In genomic region chr2:43180901-43181300, GRCh38 we compare ENCODE assay signal across 13 cellular contexts. TPM values are rescaled to one million over a fixed set of nuclear protein-coding genes. Genes with fewer than 3 reads are reported as not detected.
DNase-seq lines count a peak whose midpoint lies in the region; ATAC-seq and TF ChIP-seq lines count a peak whose summit lies in the region.
"Had no signal": no experiment of that assay in that cellular context is flagged by ENCODE, and none has a peak within 500 bp of the region (broad histone marks: within the 10 kb centered on the region; RNA-seq: fewer than 3 reads in every experiment).

No MANE protein-coding gene starts in this region.

- no peak for ATAC-seq in activated CD8-positive, alpha-beta memory T cell treated with anti-CD3 and anti-CD28 coated beads, Interleukin-2, amount 10 ng/mL, durations not matched to agents 7 days and 5 days
- peak; percentile 35; the same call in 2 of the 3 replicates for ATAC-seq in RWPE2 (ENCODE audit: low read depth)
- ATAC-seq: upper lobe of right lung had no signal

- H3K27me3 ChIP-seq in RWPE2 (ENCODE audit: insufficient read depth, poor library complexity, severe bottlenecking), result no peaks in the 10 kb centered on the region
- H3K27me3 ChIP-seq in esophagus squamous epithelium, result no peaks in the 10 kb centered on the region
- no peaks in the 10 kb centered on the region for H3K27me3 ChIP-seq in adrenal gland
- H3K27me3 ChIP-seq: upper lobe of right lung had no signal

- no peak overlapping the region for H3K4me3 Mint-ChIP-seq in activated CD8-positive, alpha-beta memory T cell treated with anti-CD3 and anti-CD28 coated beads, Interleukin-2, amount 10 ng/mL, durations not matched to agents 7 days and 5 days
- no peak overlapping the region for H3K4me3 Mint-ChIP-seq in progenitor cell of endocrine pancreas (ENCODE audit: low read depth)

- no peaks in the 10 kb centered on the region for H3K9me3 Mint-ChIP-seq in activated CD8-positive, alpha-beta memory T cell treated with anti-CD3 and anti-CD28 coated beads, Interleukin-2, amount 10 ng/mL, durations not matched to agents 7 days and 5 days (ENCODE audit: low read depth)
- no peaks in the 10 kb centered on the region for H3K9me3 Mint-ChIP-seq in progenitor cell of endocrine pancreas (ENCODE audit: low read depth)

- DNase-seq in activated CD8-positive, alpha-beta memory T cell treated with anti-CD3 and anti-CD28 coated beads, Interleukin-2, amount 10 ng/mL, durations not matched to agents 7 days and 5 days, result no peak
- DNase-seq in activated CD8-positive, alpha-beta memory T cell treated with anti-CD3 and anti-CD28 coated beads for 24 hours, result no peak
- DNase-seq in RWPE2 (ENCODE audit: low spot score) (no peak), esophagus squamous epithelium (lab: John Stamatoyannopoulos, UW) (no peak), progenitor cell of endocrine pancreas (ENCODE audit: low spot score, unreplicated experiment) (no peak), mesenteric fat pad (ENCODE audit: low spot score) (no peak), adrenal gland (no peak), NCI-H128 (lab: John Stamatoyannopoulos, UW; ENCODE audit: unreplicated experiment) (no peak)
- DNase-seq: activated CD4-positive, CD25-positive, alpha-beta regulatory T cell; activated CD8-positive, alpha-beta memory T cell treated with anti-CD3 and anti-CD28 coated beads, Interleukin-2, amount 50 U/mL, for 48 hours; foreskin melanocyte; mammary epithelial cell; upper lobe of right lung had no signal

- peaks cover 1% of the 10 kb centered on the region for H3K36me3 Mint-ChIP-seq in activated CD8-positive, alpha-beta memory T cell treated with anti-CD3 and anti-CD28 coated beads, Interleukin-2, amount 10 ng/mL, durations not matched to agents 7 days and 5 days
- H3K36me3 Mint-ChIP-seq in progenitor cell of endocrine pancreas (ENCODE audit: insufficient read depth), result no peaks in the 10 kb centered on the region

- CTCF ChIA-PET in activated CD8-positive, alpha-beta memory T cell treated with anti-CD3 and anti-CD28 coated beads, Interleukin-2, amount 10 ng/mL, durations not matched to agents 7 days and 5 days (lab: Charles Lee), result interaction anchor here (1.1 to 17.1 kb wide), 5 partner anchors 11 to 42 kb away, joined by 3 to 255 read pairs (median 9); partner anchors contain the start of gene ZFP36L2

- peaks cover 50% of the 10 kb centered on the region for H3K4me1 Mint-ChIP-seq in activated CD8-positive, alpha-beta memory T cell treated with anti-CD3 and anti-CD28 coated beads, Interleukin-2, amount 10 ng/mL, durations not matched to agents 7 days and 5 days
- peaks cover 49% of the 10 kb centered on the region for H3K4me1 Mint-ChIP-seq in progenitor cell of endocrine pancreas (ENCODE audit: low read depth)

- 70 to 73% methylated on average over 8 of the region's 8 CpGs for whole genome bisulfite sequencing in esophagus squamous epithelium, 2 donors
- 96 to 97% (median 97%) methylated on average over 7 to 8 of the region's 8 CpGs for WGBS in adrenal gland, 4 donors

- H3K4me1 ChIP-seq in RWPE2 (ENCODE audit: insufficient read depth, poor library complexity, severe bottlenecking) (peaks cover 34% of the 10 kb centered on the region), esophagus squamous epithelium (peaks cover 22 to 84% (median 24%) of the 10 kb centered on the region in 3 donors), adrenal gland (replicated peaks in 1 of 2) (peaks cover 19 to 21% of the 10 kb centered on the region in 2 donors)

- no peaks in the 10 kb centered on the region for H3K9me3 ChIP-seq in RWPE2 (ENCODE audit: severe bottlenecking)
- H3K9me3 ChIP-seq in esophagus squamous epithelium, result peaks cover 0 to 2% (median 0%) of the 10 kb centered on the region in 3 donors
- H3K9me3 ChIP-seq in adrenal gland (replicated peaks in 1 of 3), result no peaks in the 10 kb centered on the region
- H3K9me3 ChIP-seq: upper lobe of right lung had no signal

- H3K4me3 ChIP-seq in RWPE2 (ENCODE audit: severe bottlenecking) (no peak overlapping the region), esophagus squamous epithelium (no peak overlapping the region), adrenal gland (no peak overlapping the region)
- H3K4me3 ChIP-seq: upper lobe of right lung had no signal

- H3K27ac Mint-ChIP-seq in activated CD8-positive, alpha-beta memory T cell treated with anti-CD3 and anti-CD28 coated beads, Interleukin-2, amount 10 ng/mL, durations not matched to agents 7 days and 5 days, result peak overlapping the region; percentile 9
- H3K27ac Mint-ChIP-seq in progenitor cell of endocrine pancreas, result peak overlapping the region; percentile 83

- no peak for TF ChIP-seq CTCF in RWPE2 (IDR thresholded peaks at IDR 0.05; ENCODE audit: poor library complexity, severe bottlenecking)
- no peak for TF ChIP-seq CTCF in esophagus squamous epithelium (IDR thresholded peaks at IDR 0.05)
- TF ChIP-seq CTCF in progenitor cell of endocrine pancreas (IDR thresholded peaks at IDR 0.05; ENCODE audit: unreplicated experiment), result no peak
- no peak for TF ChIP-seq CTCF in adrenal gland (IDR thresholded peaks at IDR 0.05)

- no peaks in the 10 kb centered on the region for H3K27me3 Mint-ChIP-seq in activated CD8-positive, alpha-beta memory T cell treated with anti-CD3 and anti-CD28 coated beads, Interleukin-2, amount 10 ng/mL, durations not matched to agents 7 days and 5 days
- no peaks in the 10 kb centered on the region for H3K27me3 Mint-ChIP-seq in progenitor cell of endocrine pancreas

- intact Hi-C loops in esophagus squamous epithelium (cut with DNase I) (no loop called here), adrenal gland (cut with DNase I) (no loop called here)

- no peaks in the 10 kb centered on the region for H3K36me3 ChIP-seq in RWPE2 (ENCODE audit: low read depth)
- no peaks in the 10 kb centered on the region for H3K36me3 ChIP-seq in esophagus squamous epithelium
- no peaks in the 10 kb centered on the region for H3K36me3 ChIP-seq in adrenal gland (replicated peaks in 1 of 2)
- H3K36me3 ChIP-seq: upper lobe of right lung had no signal

- no peak for TF ChIP-seq POLR2A in esophagus squamous epithelium (IDR thresholded peaks at IDR 0.05)
- no peak for TF ChIP-seq POLR2A in adrenal gland (IDR thresholded peaks at IDR 0.05)

- H3K27ac ChIP-seq in RWPE2 (ENCODE audit: poor library complexity, severe bottlenecking) (no peak overlapping the region), esophagus squamous epithelium (peak overlapping the region in 3 of 4 donors; percentile 30 to 92 (median 91)), adrenal gland (no peak overlapping the region)

RNA-seq across cellular contexts. Expression of gene ZFP36L2, which starts 45.5 kb away (rescaled TPM):
- 100 to 1,000 TPM; 118 to 158 TPM for total RNA-seq in activated CD8-positive, alpha-beta memory T cell treated with anti-CD3 and anti-CD28 coated beads, Interleukin-2, amount 10 ng/mL, durations not matched to agents 7 days and 5 days
- total RNA-seq in esophagus squamous epithelium (10 to 100 TPM; 26.6 to 87.7 (median 41.8) TPM), progenitor cell of endocrine pancreas (213 and 222 TPM in 2 replicates), mesenteric fat pad (237 TPM), adrenal gland (100 to 1,000 TPM in 5 of 8 donors, 10 to 100 TPM in 3; 46.2 to 333 (median 111) TPM)
- polyA plus RNA-seq in adrenal gland, result 100 to 1,000 TPM in 2 of 3 donors, 10 to 100 TPM in 1; 29.2 to 159 (median 105) TPM

Comparison
In these comparisons a context has a peak if more than half of its experiments do, and no peak if none do; other contexts are left out.
1. H3K27ac ChIP-seq: peak in esophagus squamous epithelium (3 of 4); none in RWPE2 (single experiment) and adrenal gland (0 of 5).